Comparison of ENCODE assay signal across 2 cellular contexts in genomic region chr14:105223260-105223659, GRCh38.
TF ChIP-seq lines count a peak whose summit lies in the region.

No MANE protein-coding gene starts in this region.

TF ChIP-seq in GM12891, 5 proteins besides CTCF, POLR2A, EP300 and RAD21:
- TF ChIP-seq POU2F2 (IDR thresholded peaks at IDR 0.05; ENCODE audit: low read depth, low read length): no peak
- TF ChIP-seq PAX5 (IDR thresholded peaks at IDR 0.05; ENCODE audit: insufficient read depth, low read length, severe bottlenecking): peak; percentile 20
TF ChIP-seq in GM12891: peak in this region for 1.

TF ChIP-seq in GM12878, 131 proteins besides CTCF, POLR2A, EP300 and RAD21:
- TF ChIP-seq E4F1 (IDR thresholded peaks at IDR 0.05; ENCODE audit: borderline replicate concordance, partially characterized antibody) (no peak), ZNF592 (IDR thresholded peaks at IDR 0.05) (no peak), ZNF24 (IDR thresholded peaks at IDR 0.05) (no peak), PAX5 (IDR thresholded peaks at IDR 0.05; ENCODE audit: borderline replicate concordance, low read depth, low read length) (peak; percentile 73; the same call in 1 of the 2 replicates), JUND (IDR thresholded peaks at IDR 0.05; ENCODE audit: low read depth, low read length) (no peak), BCL3 (IDR thresholded peaks at IDR 0.05; ENCODE audit: borderline replicate concordance, insufficient read depth, low read depth, low read length, poor library complexity, severe bottlenecking) (peak; percentile 15)
